In genomic region chr22:19260194-19260593, GRCh38 we compare ENCODE assay signal across 17 cellular contexts. TPM values are rescaled to one million over a fixed set of nuclear protein-coding genes. Genes with fewer than 3 reads are reported as not detected.
DNase-seq lines count a peak whose midpoint lies in the region; ATAC-seq and TF ChIP-seq lines count a peak whose summit lies in the region.
"Had no signal": no experiment of that assay in that cellular context is flagged by ENCODE, and none has a peak within 500 bp of the region (broad histone marks: within the 10 kb centered on the region; RNA-seq: fewer than 3 reads in every experiment).

No MANE protein-coding gene starts in this region.

- WGBS in spleen, 5 donors: 78 to 94% (median 86%) methylated on average over 6 of the region's 6 CpGs

- H3K27ac Mint-ChIP-seq in activated CD8-positive, alpha-beta T cell treated with anti-CD3 and anti-CD28 coated beads, Interleukin-2, amount 10 ng/mL, durations not matched to agents 7 days and 5 days: peak overlapping the region; percentile 62
- H3K27ac Mint-ChIP-seq in activated CD8-positive, alpha-beta T cell treated with anti-CD3 and anti-CD28 coated beads for 36 hours: no peak overlapping the region

- H2AFZ ChIP-seq in fibroblast of lung (ENCODE audit: low read length): peak overlapping the region; percentile 68

- peak overlapping the region; percentile 71 for H3K4me2 ChIP-seq in fibroblast of lung (ENCODE audit: extremely low read depth, insufficient read depth, low read length)
- H3K4me2 ChIP-seq: A549 had no signal

- H3K4me1 Mint-ChIP-seq in activated CD8-positive, alpha-beta T cell treated with anti-CD3 and anti-CD28 coated beads, Interleukin-2, amount 10 ng/mL, durations not matched to agents 7 days and 5 days (ENCODE audit: low read depth): peaks cover 9% of the 10 kb centered on the region
- peaks cover 12% of the 10 kb centered on the region for H3K4me1 Mint-ChIP-seq in activated CD8-positive, alpha-beta T cell treated with anti-CD3 and anti-CD28 coated beads for 36 hours (ENCODE audit: low read depth)
- H3K4me1 Mint-ChIP-seq: neural crest cell had no signal

- no peak for TF ChIP-seq CTCF in activated CD8-positive, alpha-beta T cell treated with anti-CD3 and anti-CD28 coated beads for 36 hours (IDR thresholded peaks at IDR 0.05)
- TF ChIP-seq CTCF in NB4 (IDR thresholded peaks at IDR 0.05; ENCODE audit: low read depth, low read length) (no peak), fibroblast of lung (conservative IDR thresholded peaks at IDR 0.05 in 1 of 2, IDR thresholded peaks at IDR 0.05 in 1 of 2; ENCODE audit: low read depth in 1 of 2, low read length in 2 of 2) (no peak), spleen (IDR thresholded peaks at IDR 0.05 in 8 of 11, conservative IDR thresholded peaks at IDR 0.05 in 3 of 11) (no peak)

- no peak overlapping the region for H3K4me3 Mint-ChIP-seq in activated CD8-positive, alpha-beta T cell treated with anti-CD3 and anti-CD28 coated beads, Interleukin-2, amount 10 ng/mL, durations not matched to agents 7 days and 5 days
- no peak overlapping the region for H3K4me3 Mint-ChIP-seq in activated CD8-positive, alpha-beta T cell treated with anti-CD3 and anti-CD28 coated beads for 36 hours
- H3K4me3 Mint-ChIP-seq: neural crest cell had no signal

- POLR2A ChIA-PET in activated CD8-positive, alpha-beta T cell treated with anti-CD3 and anti-CD28 coated beads, Interleukin-2, amount 10 ng/mL, durations not matched to agents 7 days and 5 days (lab: Charles Lee): interaction anchor here (0.7 kb wide), 1 partner anchor 8 kb away, joined by 3 read pairs; no protein-coding TSS in a partner anchor
- POLR2A ChIA-PET in activated CD8-positive, alpha-beta T cell treated with anti-CD3 and anti-CD28 coated beads for 36 hours (lab: Charles Lee): interaction anchor here (0.6 to 0.7 kb wide), 3 partner anchors 129 to 317 kb away, joined by 3 to 6 read pairs (median 4); no protein-coding TSS in a partner anchor
- POLR2A ChIA-PET in HEK293T (lab: Yijun Ruan, JAX): no interaction called here

- no peak for DNase-seq in activated CD8-positive, alpha-beta T cell treated with anti-CD3 and anti-CD28 coated beads, Interleukin-2, amount 10 ng/mL, durations not matched to agents 7 days and 5 days
- DNase-seq in activated CD8-positive, alpha-beta T cell treated with anti-CD3 and anti-CD28 coated beads for 36 hours: no peak
- no peak for DNase-seq in NB4 (ENCODE audit: low read depth)
- DNase-seq in fibroblast of lung (ENCODE audit: low read depth in 2 of 2): no peak
- DNase-seq in spleen: no peak
- DNase-seq in substantia nigra (lab: John Stamatoyannopoulos, UW): no peak
- no peak for DNase-seq in HEK293T (ENCODE audit: extremely low spot score)
- DNase-seq: activated CD4-positive, alpha-beta T cell treated with anti-CD3 and anti-CD28 coated beads, Interleukin-2, amount 50 U/mL, for 4 hours; activated effector memory CD4-positive, alpha-beta T cell treated with anti-CD3 and anti-CD28 coated beads, Interleukin-2, amount 50 U/mL, for 16 hours; caudate nucleus; NCI-H1436; NCI-H526; RPMI8226 had no signal

- H3K79me2 ChIP-seq in fibroblast of lung (ENCODE audit: control insufficient read depth, insufficient read depth, low read length): no peaks in the 10 kb centered on the region

- CTCF ChIA-PET in activated CD8-positive, alpha-beta T cell treated with anti-CD3 and anti-CD28 coated beads, Interleukin-2, amount 10 ng/mL, durations not matched to agents 7 days and 5 days (lab: Charles Lee): no interaction called here
- CTCF ChIA-PET in activated CD8-positive, alpha-beta T cell treated with anti-CD3 and anti-CD28 coated beads for 36 hours (lab: Charles Lee): interaction anchor here (0.6 kb wide), 1 partner anchor 13 kb away, joined by 3 read pairs; no protein-coding TSS in a partner anchor
- CTCF ChIA-PET in HEK293T (lab: Yijun Ruan, JAX): interaction anchor here (0.7 kb wide), 1 partner anchor 42 kb away, joined by 7 read pairs; no protein-coding TSS in a partner anchor

- H3K36me3 ChIP-seq in fibroblast of lung (ENCODE audit: control insufficient read depth, insufficient read depth, low read length): no peaks in the 10 kb centered on the region
- H3K36me3 ChIP-seq in spleen: peaks cover 0 to 18% (median 0%) of the 10 kb centered on the region in 6 donors

- H3K27ac ChIP-seq in fibroblast of lung (ENCODE audit: insufficient read depth, low read length) (peak overlapping the region; percentile 52), spleen (peak overlapping the region in 7 of 8 donors; percentile 60 to 82 (median 72)), substantia nigra (ENCODE audit: low read depth, low read length, poor library complexity, severe bottlenecking) (no peak overlapping the region)
- H3K27ac ChIP-seq: A549 had no signal

- H3K4me3 ChIP-seq in NB4 (ENCODE audit: low read depth, low read length) (peak overlapping the region; percentile 39), fibroblast of lung (replicated peaks in 1 of 4; ENCODE audit: control extremely low read depth in 1 of 4, insufficient read depth in 1 of 4, low read depth in 3 of 4, low read length in 4 of 4) (no peak overlapping the region), spleen (peak overlapping the region in 1 of 8 donors; percentile 8)
- H3K4me3 ChIP-seq: A549, skin epidermis had no signal

- TF ChIP-seq POLR2A in NB4 (IDR thresholded peaks at IDR 0.05; ENCODE audit: extremely low read depth, insufficient read length) (no peak), spleen (IDR thresholded peaks at IDR 0.05) (no peak)

- intact Hi-C loops in activated CD8-positive, alpha-beta T cell treated with anti-CD3 and anti-CD28 coated beads for 36 hours (cut with micrococcal nuclease): no loop called here
- intact Hi-C loops in spleen (cut with DNase I; ENCODE audit: low total_unique reads): no loop called here

- H3K9me3 Mint-ChIP-seq in activated CD8-positive, alpha-beta T cell treated with anti-CD3 and anti-CD28 coated beads, Interleukin-2, amount 10 ng/mL, durations not matched to agents 7 days and 5 days (ENCODE audit: insufficient read depth): no peaks in the 10 kb centered on the region
- H3K9me3 Mint-ChIP-seq in activated CD8-positive, alpha-beta T cell treated with anti-CD3 and anti-CD28 coated beads for 36 hours: peaks cover 3% of the 10 kb centered on the region

- H3K27me3 Mint-ChIP-seq in activated CD8-positive, alpha-beta T cell treated with anti-CD3 and anti-CD28 coated beads, Interleukin-2, amount 10 ng/mL, durations not matched to agents 7 days and 5 days (ENCODE audit: low read depth): peaks cover 2% of the 10 kb centered on the region
- peaks cover 2% of the 10 kb centered on the region for H3K27me3 Mint-ChIP-seq in activated CD8-positive, alpha-beta T cell treated with anti-CD3 and anti-CD28 coated beads for 36 hours

- H3K9me3 ChIP-seq in fibroblast of lung (ENCODE audit: control insufficient read depth, insufficient read depth, low read depth, low read length) (no peaks in the 10 kb centered on the region), spleen (peaks cover 0 to 11% (median 8%) of the 10 kb centered on the region in 8 donors)
- H3K9me3 ChIP-seq: A549 had no signal

- H3K9ac ChIP-seq in fibroblast of lung (ENCODE audit: insufficient read depth, low read length): no peak overlapping the region

- H3K27me3 ChIP-seq in fibroblast of lung (ENCODE audit: control insufficient read depth, insufficient read depth, low read length): no peaks in the 10 kb centered on the region
- no peaks in the 10 kb centered on the region for H3K27me3 ChIP-seq in spleen (replicated peaks in 1 of 7)

- H4K20me1 ChIP-seq in fibroblast of lung (ENCODE audit: control insufficient read depth, extremely low read depth, insufficient read depth, low read length): no peaks in the 10 kb centered on the region

- H3K4me1 ChIP-seq in fibroblast of lung (ENCODE audit: control insufficient read depth, extremely low read depth, insufficient read depth, low read length) (no peaks in the 10 kb centered on the region), spleen (peaks cover 0 to 14% (median 7%) of the 10 kb centered on the region in 6 donors)
- H3K4me1 ChIP-seq: A549 had no signal

- peaks cover 2% of the 10 kb centered on the region for H3K36me3 Mint-ChIP-seq in activated CD8-positive, alpha-beta T cell treated with anti-CD3 and anti-CD28 coated beads, Interleukin-2, amount 10 ng/mL, durations not matched to agents 7 days and 5 days (ENCODE audit: low read depth)
- no peaks in the 10 kb centered on the region for H3K36me3 Mint-ChIP-seq in activated CD8-positive, alpha-beta T cell treated with anti-CD3 and anti-CD28 coated beads for 36 hours (ENCODE audit: low read depth)

- no peak for ATAC-seq in activated CD8-positive, alpha-beta T cell treated with anti-CD3 and anti-CD28 coated beads, Interleukin-2, amount 10 ng/mL, durations not matched to agents 7 days and 5 days
- no peak for ATAC-seq in activated CD8-positive, alpha-beta T cell treated with anti-CD3 and anti-CD28 coated beads for 36 hours
- no peak for ATAC-seq in HG03469 (IDR thresholded peaks at IDR 0.05; ENCODE audit: unreplicated experiment)
- ATAC-seq: A549 had no signal

TF ChIP-seq in HEK293T, 16 proteins besides CTCF, POLR2A, EP300 and RAD21:
- TF ChIP-seq ZNF384 (IDR thresholded peaks at IDR 0.05) (no peak), FOXM1 (IDR thresholded peaks at IDR 0.05; ENCODE audit: borderline replicate concordance) (no peak), NFRKB (IDR thresholded peaks at IDR 0.05) (no peak), PKNOX1 (IDR thresholded peaks at IDR 0.05) (no peak)
TF ChIP-seq in HEK293T: peak in this region for 0.

RNA-seq across cellular contexts. Expression of gene CLTCL1, which starts 31.3 kb away (rescaled TPM):
- under 1 TPM; 0.44 to 0.58 TPM for total RNA-seq in activated CD8-positive, alpha-beta T cell treated with anti-CD3 and anti-CD28 coated beads, Interleukin-2, amount 10 ng/mL, durations not matched to agents 7 days and 5 days
- total RNA-seq in activated CD8-positive, alpha-beta T cell treated with anti-CD3 and anti-CD28 coated beads for 36 hours: under 1 TPM; 0.45 to 0.65 TPM
- total RNA-seq in fibroblast of lung: 11.3 and 13.4 TPM in 2 replicates
- 4.2 and 6.5 TPM in 2 replicates for polyA plus RNA-seq in fibroblast of lung
- 4.3 and 5.8 TPM in 2 replicates for polyA plus RNA-seq in fibroblast of lung (2012)
- polyA minus RNA-seq in fibroblast of lung (ENCODE audit: low replicate concordance): 6.2 and 28.7 TPM in 2 replicates
- 10 to 100 TPM in 1 of 7 donors, 1 to 10 TPM in 6; 4.4 to 12.4 (median 6.4) TPM for total RNA-seq in spleen
- polyA plus RNA-seq in spleen: 1 to 10 TPM; 1.0 to 3.5 (median 2.0) TPM
